27 cellular contexts compared by ENCODE assay signal in the genomic region with DNA sequence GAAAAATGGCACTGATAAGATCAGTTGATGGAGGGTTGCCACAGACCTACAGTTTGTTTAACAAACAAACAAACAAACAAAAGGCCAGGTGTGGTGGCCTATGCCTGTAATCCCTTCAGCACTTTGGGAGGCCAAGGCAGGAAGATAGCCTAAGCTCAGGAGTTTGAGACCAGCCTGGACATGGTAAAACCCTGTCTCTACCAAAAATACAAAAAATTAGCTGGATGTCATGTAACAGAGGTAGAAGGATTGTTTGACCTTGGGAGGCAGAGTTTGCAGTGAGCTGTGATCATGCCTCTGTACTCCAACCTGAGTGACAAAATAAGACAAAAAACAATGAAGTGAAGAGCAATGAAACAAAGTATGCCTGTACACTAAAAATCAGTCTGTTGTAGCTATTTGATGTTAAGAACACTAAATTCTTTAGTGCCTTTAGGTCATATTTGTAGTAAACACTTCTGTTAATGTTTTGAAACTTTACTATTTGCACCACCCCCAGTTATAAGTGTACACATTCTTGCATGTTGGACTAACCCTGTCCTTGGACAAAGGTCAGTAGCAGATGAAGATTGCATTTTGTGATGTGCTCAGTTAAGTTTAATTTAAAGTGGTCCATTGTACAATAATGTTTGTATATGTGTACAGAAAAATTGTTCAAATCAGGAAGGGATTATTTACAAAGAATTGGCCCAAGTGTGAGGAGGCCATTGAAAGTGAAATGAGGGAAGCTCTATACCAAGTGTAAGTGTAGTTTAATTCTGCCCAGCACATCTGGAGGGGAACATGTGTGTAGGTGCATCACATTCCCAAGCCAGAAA.
DNase-seq lines count a peak whose midpoint lies in the region; FAIRE-seq and TF ChIP-seq lines count a peak whose summit lies in the region.
"Had no signal": no experiment of that assay in that cellular context is flagged by ENCODE, and none has a peak within 500 bp of the region (broad histone marks: within the 10 kb centered on the region; RNA-seq: fewer than 3 reads in every experiment).

No MANE protein-coding gene starts in this region.

- H2BK12ac ChIP-seq in mesenchymal stem cell (ENCODE audit: low read length in 2 of 2): peak overlapping the region; percentile 15 to 56

- peaks cover 8 to 14% (median 12%) of the 10 kb centered on the region in 3 donors for H3K4me1 Mint-ChIP-seq in IgD-negative memory B cell
- no peaks in the 10 kb centered on the region for H3K4me1 Mint-ChIP-seq in activated T-helper 1 cell treated with anti-CD3 and anti-CD28 coated beads, Interleukin-12 subunit alpha, Interleukin-12 subunit beta, Interleukin-2, Interleukin-4 antibody, amounts not matched to agents 30 ng/mL and 10 ng/mL and 1 ng/mL, durations not matched to agents 14 hours and 24 hours and 36 hours (ENCODE audit: low read depth)
- peaks cover 14% of the 10 kb centered on the region for H3K4me1 Mint-ChIP-seq in mesothelial cell of epicardium

- no peak for TF ChIP-seq CTCF in mesothelial cell of epicardium (IDR thresholded peaks at IDR 0.05; ENCODE audit: unreplicated experiment)

- H3K27ac Mint-ChIP-seq in IgD-negative memory B cell (peak overlapping the region in 2 of 3 donors; percentile 0 to 33), mesothelial cell of epicardium (no peak overlapping the region)
- H3K27ac Mint-ChIP-seq in activated T-helper 1 cell treated with anti-CD3 and anti-CD28 coated beads, Interleukin-12 subunit alpha, Interleukin-12 subunit beta, Interleukin-2, Interleukin-4 antibody, amounts not matched to agents 30 ng/mL and 10 ng/mL and 1 ng/mL, durations not matched to agents 14 hours and 24 hours and 36 hours: no peak overlapping the region
- H3K27ac Mint-ChIP-seq: CD4-positive, alpha-beta T cell had no signal

- H2AK5ac ChIP-seq in mesenchymal stem cell (ENCODE audit: low read length, severe bottlenecking): no peak overlapping the region

- no peak overlapping the region for H3K4me2 ChIP-seq in mesenchymal stem cell (ENCODE audit: low read length, poor library complexity, severe bottlenecking)
- H3K4me2 ChIP-seq: BLaER1 treated with 17β-estradiol and CSF1 and Interleukin-3, amounts not matched to agents 10 nM and 100 nM; SK-N-SH had no signal

- H3K36me3 ChIP-seq in mesenchymal stem cell (ENCODE audit: control insufficient read depth in 1 of 2, insufficient read depth in 2 of 2, low read depth in 1 of 2, low read length in 2 of 2): no peaks in the 10 kb centered on the region

- H3K9ac ChIP-seq in mesenchymal stem cell (ENCODE audit: low read length): no peak overlapping the region
- H3K9ac ChIP-seq: BLaER1 treated with 17β-estradiol and CSF1 and Interleukin-3, amounts not matched to agents 10 nM and 100 nM; SK-N-SH had no signal

- H3K9me3 Mint-ChIP-seq in IgD-negative memory B cell: peaks cover 3 to 16% (median 15%) of the 10 kb centered on the region in 3 donors
- H3K9me3 Mint-ChIP-seq in activated T-helper 1 cell treated with anti-CD3 and anti-CD28 coated beads, Interleukin-12 subunit alpha, Interleukin-12 subunit beta, Interleukin-2, Interleukin-4 antibody, amounts not matched to agents 30 ng/mL and 10 ng/mL and 1 ng/mL, durations not matched to agents 14 hours and 24 hours and 36 hours: no peaks in the 10 kb centered on the region
- peaks cover 22% of the 10 kb centered on the region for H3K9me3 Mint-ChIP-seq in mesothelial cell of epicardium
- H3K9me3 Mint-ChIP-seq: CD4-positive, alpha-beta T cell had no signal

- DNase-seq in GM18507 (ENCODE audit: extremely low spot score, insufficient read length, low read depth) (no peak), iris pigment epithelial cell (ENCODE audit: low read depth) (peak; percentile 21), mesenchymal stem cell (peak; percentile 11), HT-29 (ENCODE audit: low spot score) (no peak), mesothelial cell of epicardium (ENCODE audit: low spot score in 2 of 2, unreplicated experiment in 2 of 2) (no peak), NCI-H2107 (lab: John Stamatoyannopoulos, UW) (no peak)
- no peak for DNase-seq in activated T-helper 1 cell treated with anti-CD3 and anti-CD28 coated beads, Interleukin-12 subunit alpha, Interleukin-12 subunit beta, Interleukin-2, Interleukin-4 antibody, amounts not matched to agents 30 ng/mL and 10 ng/mL and 1 ng/mL, durations not matched to agents 14 hours and 24 hours and 36 hours (ENCODE audit: low spot score)
- DNase-seq: AML-193; CD4-positive, alpha-beta T cell; COR-L47; DMS79; EL; GF-D8; H7; Karpas-422; NCI-H1092 treated with DMSO at 0.1 percent for 48 hours; NCI-H1436; NCI-H187 treated with DMSO at 0.1 percent for 48 hours; NCI-H524; NCI-H774; SK-N-SH; SW 1271 had no signal

- H3K23ac ChIP-seq in mesenchymal stem cell (ENCODE audit: low read length in 2 of 2): no peak overlapping the region

- no peak overlapping the region for H3K27ac ChIP-seq in mesenchymal stem cell (ENCODE audit: low read length, poor library complexity, severe bottlenecking)
- H3K27ac ChIP-seq: BLaER1 treated with 17β-estradiol and CSF1 and Interleukin-3, amounts not matched to agents 10 nM and 100 nM had no signal

- H3K27me3 Mint-ChIP-seq in IgD-negative memory B cell: no peaks in the 10 kb centered on the region
- peaks cover 16% of the 10 kb centered on the region for H3K27me3 Mint-ChIP-seq in activated T-helper 1 cell treated with anti-CD3 and anti-CD28 coated beads, Interleukin-12 subunit alpha, Interleukin-12 subunit beta, Interleukin-2, Interleukin-4 antibody, amounts not matched to agents 30 ng/mL and 10 ng/mL and 1 ng/mL, durations not matched to agents 14 hours and 24 hours and 36 hours (ENCODE audit: insufficient read depth)
- no peaks in the 10 kb centered on the region for H3K27me3 Mint-ChIP-seq in mesothelial cell of epicardium (ENCODE audit: low read depth)

- no peak overlapping the region for H3K4me3 ChIP-seq in mesenchymal stem cell (ENCODE audit: insufficient read depth in 1 of 2, low read depth in 1 of 2, low read length in 2 of 2)
- H3K4me3 ChIP-seq: BLaER1 treated with 17β-estradiol and CSF1 and Interleukin-3, amounts not matched to agents 10 nM and 100 nM had no signal

- no peak overlapping the region for H4K8ac ChIP-seq in mesenchymal stem cell (ENCODE audit: low read length)

- H2BK120ac ChIP-seq in mesenchymal stem cell (ENCODE audit: low read depth, low read length): no peak overlapping the region

- FAIRE-seq in GM18507 (lab: Jason Lieb, UNC): peak; percentile 24
- FAIRE-seq: A204.1, GM12891, RCC 7860 had no signal

- intact Hi-C loops in activated T-helper 1 cell treated with anti-CD3 and anti-CD28 coated beads, Interleukin-12 subunit alpha, Interleukin-12 subunit beta, Interleukin-2, Interleukin-4 antibody, amounts not matched to agents 30 ng/mL and 10 ng/mL and 1 ng/mL, durations not matched to agents 14 hours and 24 hours and 36 hours (cut with micrococcal nuclease): no loop called here

- no peaks in the 10 kb centered on the region for H3K27me3 ChIP-seq in mesenchymal stem cell (ENCODE audit: control insufficient read depth in 1 of 2, insufficient read depth in 1 of 2, low read length in 2 of 2)
- H3K27me3 ChIP-seq: BLaER1 treated with 17β-estradiol and CSF1 and Interleukin-3, amounts not matched to agents 10 nM and 100 nM had no signal

- no peak overlapping the region for H2BK15ac ChIP-seq in mesenchymal stem cell (ENCODE audit: low read depth, poor library complexity, severe bottlenecking)

- H3K4me3 Mint-ChIP-seq in IgD-negative memory B cell: peak overlapping the region in 1 of 4 donors; percentile 33
- no peak overlapping the region for H3K4me3 Mint-ChIP-seq in activated T-helper 1 cell treated with anti-CD3 and anti-CD28 coated beads, Interleukin-12 subunit alpha, Interleukin-12 subunit beta, Interleukin-2, Interleukin-4 antibody, amounts not matched to agents 30 ng/mL and 10 ng/mL and 1 ng/mL, durations not matched to agents 14 hours and 24 hours and 36 hours
- no peak overlapping the region for H3K4me3 Mint-ChIP-seq in mesothelial cell of epicardium
- H3K4me3 Mint-ChIP-seq: CD4-positive, alpha-beta T cell had no signal

- no peak overlapping the region for H3K4ac ChIP-seq in mesenchymal stem cell (ENCODE audit: low read depth in 1 of 2, low read length in 2 of 2)

- no peak overlapping the region for H4K91ac ChIP-seq in mesenchymal stem cell (ENCODE audit: low read length)

- no peak overlapping the region for H3K14ac ChIP-seq in mesenchymal stem cell (ENCODE audit: low read length in 2 of 2)

- H2AFZ ChIP-seq in mesenchymal stem cell (ENCODE audit: low read depth, low read length): no peak overlapping the region

- no peaks in the 10 kb centered on the region for H3K9me3 ChIP-seq in mesenchymal stem cell (ENCODE audit: control insufficient read depth, low read length)
- H3K9me3 ChIP-seq: SK-N-SH had no signal

- H3K36me3 Mint-ChIP-seq in IgD-negative memory B cell: peaks cover 36% of the 10 kb centered on the region
- H3K36me3 Mint-ChIP-seq in activated T-helper 1 cell treated with anti-CD3 and anti-CD28 coated beads, Interleukin-12 subunit alpha, Interleukin-12 subunit beta, Interleukin-2, Interleukin-4 antibody, amounts not matched to agents 30 ng/mL and 10 ng/mL and 1 ng/mL, durations not matched to agents 14 hours and 24 hours and 36 hours (ENCODE audit: low read depth): no peaks in the 10 kb centered on the region
- H3K36me3 Mint-ChIP-seq in mesothelial cell of epicardium: peaks cover 19% of the 10 kb centered on the region

- no peaks in the 10 kb centered on the region for H3K79me1 ChIP-seq in mesenchymal stem cell (replicated peaks; ENCODE audit: low read length, poor library complexity, severe bottlenecking)

- H3K18ac ChIP-seq in mesenchymal stem cell (ENCODE audit: low read depth in 1 of 2, low read length in 2 of 2): no peak overlapping the region

- no peak overlapping the region for H2BK5ac ChIP-seq in mesenchymal stem cell (ENCODE audit: low read depth, low read length, poor library complexity, severe bottlenecking)

- H3K4me1 ChIP-seq in mesenchymal stem cell (ENCODE audit: control insufficient read depth, insufficient read depth, low read depth, low read length): no peaks in the 10 kb centered on the region
- H3K4me1 ChIP-seq: BLaER1 treated with 17β-estradiol and CSF1 and Interleukin-3, amounts not matched to agents 10 nM and 100 nM had no signal

Comparison
In these comparisons a context has a peak if more than half of its experiments do, and no peak if none do; other contexts are left out.
1. DNase-seq: peak in iris pigment epithelial cell (single experiment) and mesenchymal stem cell (single experiment); none in GM18507 (single experiment), HT-29 (single experiment), activated T-helper 1 cell treated with anti-CD3 and anti-CD28 coated beads, Interleukin-12 subunit alpha, Interleukin-12 subunit beta, Interleukin-2, Interleukin-4 antibody, amounts not matched to agents 30 ng/mL and 10 ng/mL and 1 ng/mL, durations not matched to agents 14 hours and 24 hours and 36 hours (single experiment), mesothelial cell of epicardium (0 of 2) and NCI-H2107 (single experiment).
2. H3K27ac Mint-ChIP-seq: peak in IgD-negative memory B cell (2 of 3); none in activated T-helper 1 cell treated with anti-CD3 and anti-CD28 coated beads, Interleukin-12 subunit alpha, Interleukin-12 subunit beta, Interleukin-2, Interleukin-4 antibody, amounts not matched to agents 30 ng/mL and 10 ng/mL and 1 ng/mL, durations not matched to agents 14 hours and 24 hours and 36 hours (single experiment) and mesothelial cell of epicardium (single experiment).